ENCODE assay signal across 8 cellular contexts in the genomic region with DNA sequence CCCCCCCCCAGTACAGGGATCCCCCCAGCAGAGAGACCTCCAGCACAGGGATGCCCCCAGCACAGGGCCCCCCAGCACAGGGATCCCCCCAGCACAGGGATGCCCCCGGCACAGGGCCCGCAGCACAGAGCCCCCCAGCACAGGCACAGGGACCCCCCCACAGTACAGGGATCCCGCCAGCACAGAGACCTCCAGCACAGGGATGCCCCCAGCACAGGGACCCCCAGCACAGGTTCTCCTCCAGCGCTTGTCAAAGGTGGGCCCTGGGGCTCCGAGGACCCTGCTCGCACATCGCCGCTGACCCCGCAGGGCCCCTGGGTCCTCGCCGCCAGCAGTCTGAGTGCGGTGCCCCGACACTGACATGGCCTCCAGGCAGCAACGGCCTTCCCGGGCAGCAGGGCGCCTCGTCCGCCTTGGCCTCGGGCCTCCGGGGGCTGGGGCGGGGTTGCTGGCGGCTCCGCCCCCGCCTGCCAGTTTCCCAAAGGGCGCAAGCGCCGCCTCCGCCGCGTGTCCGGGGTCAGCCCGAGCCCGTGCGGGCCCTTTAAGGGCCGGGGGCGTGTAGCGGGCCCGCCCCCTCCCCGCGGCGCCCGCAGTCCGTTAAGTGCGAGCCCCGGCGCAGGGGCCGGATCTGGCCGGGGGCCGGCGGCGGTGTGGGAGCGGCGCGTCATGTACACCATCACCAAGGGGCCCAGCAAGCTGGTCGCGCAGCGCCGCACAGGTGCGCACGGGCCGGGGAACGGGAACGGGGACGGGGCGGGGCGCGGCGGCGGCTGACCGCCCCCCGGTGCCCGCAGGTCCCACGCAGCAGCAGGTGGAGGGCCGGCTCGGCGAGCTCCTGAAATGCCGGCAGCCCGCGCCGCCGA. TPM values are rescaled to one million over a fixed set of nuclear protein-coding genes. Genes with fewer than 3 reads are reported as not detected.
DNase-seq lines count a peak whose midpoint lies in the region; ATAC-seq and TF ChIP-seq lines count a peak whose summit lies in the region.

Gene MCRIP2 (plus strand): TSS at position 503 of the 863 bp plus-strand sequence. CDS start 164 bp downstream, at position 667.

- H3K36me3 ChIP-seq in DOHH2 (ENCODE audit: control insufficient read depth, low read length), result peaks cover 16% of the 10 kb centered on the region
- H3K36me3 ChIP-seq in GM23338 (ENCODE audit: insufficient read depth), result no peaks in the 10 kb centered on the region
- no peaks in the 10 kb centered on the region for H3K36me3 ChIP-seq in hepatocyte (replicated peaks; ENCODE audit: insufficient read depth, low read depth)

- H3K27me3 ChIP-seq in DOHH2 (ENCODE audit: control insufficient read depth, low read length) (no peaks in the 10 kb centered on the region), GM23338 (ENCODE audit: insufficient read depth) (no peaks in the 10 kb centered on the region), hepatocyte (no peaks in the 10 kb centered on the region)

- peak; percentile 52 for ATAC-seq in GM23338

- peak; percentile 92 for DNase-seq in GM23338 (ENCODE audit: low spot score)
- peak; percentile 72 for DNase-seq in NAMALWA (ENCODE audit: low spot score)
- peak in 4 of 5 experiments; percentile 39 to 70 (median 48) for DNase-seq in T-helper 2 cell
- no peak for DNase-seq in astrocyte of the cerebellum (ENCODE audit: low read depth)
- DNase-seq in hepatocyte (ENCODE audit: low spot score), result peak; percentile 95
- peak; percentile 28 for DNase-seq in renal cortical epithelial cell (ENCODE audit: low read depth)
- no peak for DNase-seq in NCI-H1436 treated with DMSO at 0.1 percent for 48 hours (lab: John Stamatoyannopoulos, UW)

- peak within 1 kb of the TSS; percentile 92 for H3K4me3 ChIP-seq in DOHH2 (ENCODE audit: low read length)
- peak within 1 kb of the TSS; percentile 74 for H3K4me3 ChIP-seq in GM23338
- peak within 1 kb of the TSS; percentile 59 for H3K4me3 ChIP-seq in astrocyte of the cerebellum (ENCODE audit: low read depth, low read length)
- peak within 1 kb of the TSS; percentile 54 for H3K4me3 ChIP-seq in hepatocyte

- H3K9me3 ChIP-seq in DOHH2 (ENCODE audit: control insufficient read depth, insufficient read depth, low read length) (no peaks in the 10 kb centered on the region), hepatocyte (ENCODE audit: low read depth) (no peaks in the 10 kb centered on the region)

- H3K27me3 Mint-ChIP-seq in GM23338 (ENCODE audit: insufficient read depth, low read depth, poor library complexity), result peaks cover 11% of the 10 kb centered on the region

- H3K4me2 ChIP-seq in DOHH2 (ENCODE audit: low read length) (peak within 1 kb of the TSS; percentile 92), GM23338 (peak within 1 kb of the TSS; percentile 80), hepatocyte (peak within 1 kb of the TSS; percentile 97)

- H3K9me2 ChIP-seq in DOHH2 (replicated peaks; ENCODE audit: control insufficient read depth, low read length), result no peaks in the 10 kb centered on the region
- no peaks in the 10 kb centered on the region for H3K9me2 ChIP-seq in GM23338 (ENCODE audit: insufficient read depth)
- H3K9me2 ChIP-seq in hepatocyte (replicated peaks; ENCODE audit: insufficient read depth), result no peaks in the 10 kb centered on the region

- peak within 1 kb of the TSS; percentile 18 for H2AFZ ChIP-seq in GM23338
- peak within 1 kb of the TSS; percentile 81 for H2AFZ ChIP-seq in hepatocyte

- no peak for TF ChIP-seq CTCF in DOHH2 (IDR thresholded peaks at IDR 0.05; ENCODE audit: low read depth, low read length, poor library complexity, severe bottlenecking)
- TF ChIP-seq CTCF in GM23338 (conservative IDR thresholded peaks at IDR 0.05; ENCODE audit: low read depth in 2 of 2), result no peak
- no peak for TF ChIP-seq CTCF in astrocyte of the cerebellum (IDR thresholded peaks at IDR 0.05; ENCODE audit: low read depth, low read length, missing control alignments)
- TF ChIP-seq CTCF in hepatocyte (IDR thresholded peaks at IDR 0.05; ENCODE audit: poor library complexity), result no peak

- peak within 1 kb of the TSS; percentile 75 for H3K4me3 Mint-ChIP-seq in GM23338

- H4K20me1 ChIP-seq in DOHH2 (ENCODE audit: control insufficient read depth, insufficient read depth, low read depth, low read length) (no peaks in the 10 kb centered on the region), GM23338 (replicated peaks; ENCODE audit: insufficient read depth) (no peaks in the 10 kb centered on the region; the same call in 1 of the 2 replicates), hepatocyte (ENCODE audit: insufficient read depth, poor library complexity, severe bottlenecking) (no peaks in the 10 kb centered on the region)

- H3F3A ChIP-seq in DOHH2 (ENCODE audit: control insufficient read depth, insufficient read depth) (peaks cover 15% of the 10 kb centered on the region), GM23338 (replicated peaks; ENCODE audit: low read depth) (0 out of 2 replicates have a peak, but pooled peaks cover 6% of the 10 kb centered on the region)

- in situ Hi-C loops in astrocyte of the cerebellum (cut with HindIII; ENCODE audit: low sequenced_read_pairs), result no loop called here

- peak within 1 kb of the TSS; percentile 52 for H3K27ac ChIP-seq in DOHH2 (ENCODE audit: low read depth, low read length)
- H3K27ac ChIP-seq in GM23338 (ENCODE audit: low read depth), result no peak within 1 kb of the TSS
- peak within 1 kb of the TSS; percentile 94 for H3K27ac ChIP-seq in hepatocyte

- WGBS in hepatocyte (ENCODE audit: low lambda C conversion rate, missing lambda C conversion rate), result 1% methylated on average over 37 of the region's 81 CpGs

- no peaks in the 10 kb centered on the region for H3K36me3 Mint-ChIP-seq in GM23338 (ENCODE audit: low read depth)

- peaks cover 50% of the 10 kb centered on the region for H3K4me1 ChIP-seq in DOHH2 (ENCODE audit: control insufficient read depth, low read length)
- H3K4me1 ChIP-seq in GM23338 (ENCODE audit: insufficient read depth), result peaks cover 24% of the 10 kb centered on the region
- H3K4me1 ChIP-seq in hepatocyte (ENCODE audit: insufficient read depth), result peaks cover 47% of the 10 kb centered on the region

- H3K9me3 Mint-ChIP-seq in GM23338, result peaks cover 2% of the 10 kb centered on the region; the same call in 2 of the 3 replicates

- no peak within 1 kb of the TSS for H3K27ac Mint-ChIP-seq in GM23338

- H3K4me1 Mint-ChIP-seq in GM23338, result peaks cover 23% of the 10 kb centered on the region

- peaks cover 59% of the 10 kb centered on the region for H3K79me2 ChIP-seq in DOHH2 (ENCODE audit: control insufficient read depth, low read length)
- H3K79me2 ChIP-seq in GM23338 (replicated peaks; ENCODE audit: insufficient read depth), result peaks cover 17% of the 10 kb centered on the region; the same call in 1 of the 2 replicates
- H3K79me2 ChIP-seq in hepatocyte, result peaks cover 40% of the 10 kb centered on the region

TF ChIP-seq in GM23338, 12 proteins besides CTCF, POLR2A, EP300 and RAD21:
- TF ChIP-seq POLR2AphosphoS5 (IDR thresholded peaks at IDR 0.05; ENCODE audit: low read depth), result peak; percentile 85
- TF ChIP-seq ZNF114 (CRISPR knock-in tag; IDR thresholded peaks at IDR 0.05), result no peak

RNA-seq across cellular contexts. Expression of gene MCRIP2, which starts in this region (rescaled TPM):
- total RNA-seq in GM23338 (2014; rRNA removed; shearing (Covaris generic)), result 53.2 and 64.3 TPM in 2 replicates
- polyA plus RNA-seq in GM23338 (2016; fragmentation: Nextera tagmentation; extraction: Ambion mirVana) (67.7 and 80.2 TPM in 2 replicates), hepatocyte (95.2 and 100 TPM in 2 replicates)
- total RNA-seq in hepatocyte (43.0 and 61.4 TPM in 2 replicates), renal cortical epithelial cell (17.6 and 26.4 TPM in 2 replicates)

Comparison
In these comparisons a context has a peak if more than half of its experiments do, and no peak if none do; other contexts are left out.
1. DNase-seq: peak in GM23338 (single experiment), NAMALWA (single experiment), T-helper 2 cell (4 of 5), hepatocyte (single experiment) and renal cortical epithelial cell (single experiment); none in astrocyte of the cerebellum (single experiment) and NCI-H1436 treated with DMSO at 0.1 percent for 48 hours (single experiment).
2. Peak in every context shown above with its lines, with median percentiles within 50 percentile points of each other: H3K4me2 ChIP-seq and H3K4me3 ChIP-seq.